Comparison of ENCODE assay signal across 1 cellular context in the genomic region with DNA sequence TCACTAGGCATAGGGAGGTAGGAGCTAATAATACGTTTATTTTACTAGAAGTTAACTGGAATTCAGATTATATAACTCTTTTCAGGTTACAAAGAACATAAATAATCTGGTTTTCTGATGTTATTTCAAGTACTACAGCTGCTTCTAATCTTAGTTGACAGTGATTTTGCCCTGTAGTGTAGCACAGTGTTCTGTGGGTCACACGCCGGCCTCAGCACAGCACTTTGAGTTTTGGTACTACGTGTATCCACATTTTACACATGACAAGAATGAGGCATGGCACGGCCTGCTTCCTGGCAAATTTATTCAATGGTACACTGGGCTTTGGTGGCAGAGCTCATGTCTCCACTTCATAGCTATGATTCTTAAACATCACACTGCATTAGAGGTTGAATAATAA.
TF ChIP-seq lines count a peak whose summit lies in the region.

No MANE protein-coding gene starts in this region.

TF ChIP-seq in H1, 55 proteins besides CTCF, POLR2A, EP300 and RAD21:
- TF ChIP-seq CTBP2 (IDR thresholded peaks at IDR 0.05; ENCODE audit: borderline replicate concordance, insufficient read depth, insufficient read length, low read length), result no peak
- TF ChIP-seq SRF (IDR thresholded peaks at IDR 0.05; ENCODE audit: low read depth, low read length), result no peak
- no peak for TF ChIP-seq KDM4A (IDR thresholded peaks at IDR 0.05; ENCODE audit: low read depth, low read length, severe bottlenecking)
- TF ChIP-seq SUZ12 (IDR thresholded peaks at IDR 0.05; ENCODE audit: low read length), result no peak
- TF ChIP-seq RNF2 (IDR thresholded peaks at IDR 0.05; ENCODE audit: borderline replicate concordance, low read depth, low read length, missing control alignments, poor library complexity, severe bottlenecking), result no peak
- no peak for TF ChIP-seq FOSL1 (IDR thresholded peaks at IDR 0.05; ENCODE audit: insufficient read depth, low read depth, low read length)
- no peak for TF ChIP-seq RFX5 (IDR thresholded peaks at IDR 0.05; ENCODE audit: borderline replicate concordance, low read depth, low read length)
- no peak for TF ChIP-seq TBP (IDR thresholded peaks at IDR 0.05; ENCODE audit: low read depth, low read length)
- TF ChIP-seq, protein P1, sequence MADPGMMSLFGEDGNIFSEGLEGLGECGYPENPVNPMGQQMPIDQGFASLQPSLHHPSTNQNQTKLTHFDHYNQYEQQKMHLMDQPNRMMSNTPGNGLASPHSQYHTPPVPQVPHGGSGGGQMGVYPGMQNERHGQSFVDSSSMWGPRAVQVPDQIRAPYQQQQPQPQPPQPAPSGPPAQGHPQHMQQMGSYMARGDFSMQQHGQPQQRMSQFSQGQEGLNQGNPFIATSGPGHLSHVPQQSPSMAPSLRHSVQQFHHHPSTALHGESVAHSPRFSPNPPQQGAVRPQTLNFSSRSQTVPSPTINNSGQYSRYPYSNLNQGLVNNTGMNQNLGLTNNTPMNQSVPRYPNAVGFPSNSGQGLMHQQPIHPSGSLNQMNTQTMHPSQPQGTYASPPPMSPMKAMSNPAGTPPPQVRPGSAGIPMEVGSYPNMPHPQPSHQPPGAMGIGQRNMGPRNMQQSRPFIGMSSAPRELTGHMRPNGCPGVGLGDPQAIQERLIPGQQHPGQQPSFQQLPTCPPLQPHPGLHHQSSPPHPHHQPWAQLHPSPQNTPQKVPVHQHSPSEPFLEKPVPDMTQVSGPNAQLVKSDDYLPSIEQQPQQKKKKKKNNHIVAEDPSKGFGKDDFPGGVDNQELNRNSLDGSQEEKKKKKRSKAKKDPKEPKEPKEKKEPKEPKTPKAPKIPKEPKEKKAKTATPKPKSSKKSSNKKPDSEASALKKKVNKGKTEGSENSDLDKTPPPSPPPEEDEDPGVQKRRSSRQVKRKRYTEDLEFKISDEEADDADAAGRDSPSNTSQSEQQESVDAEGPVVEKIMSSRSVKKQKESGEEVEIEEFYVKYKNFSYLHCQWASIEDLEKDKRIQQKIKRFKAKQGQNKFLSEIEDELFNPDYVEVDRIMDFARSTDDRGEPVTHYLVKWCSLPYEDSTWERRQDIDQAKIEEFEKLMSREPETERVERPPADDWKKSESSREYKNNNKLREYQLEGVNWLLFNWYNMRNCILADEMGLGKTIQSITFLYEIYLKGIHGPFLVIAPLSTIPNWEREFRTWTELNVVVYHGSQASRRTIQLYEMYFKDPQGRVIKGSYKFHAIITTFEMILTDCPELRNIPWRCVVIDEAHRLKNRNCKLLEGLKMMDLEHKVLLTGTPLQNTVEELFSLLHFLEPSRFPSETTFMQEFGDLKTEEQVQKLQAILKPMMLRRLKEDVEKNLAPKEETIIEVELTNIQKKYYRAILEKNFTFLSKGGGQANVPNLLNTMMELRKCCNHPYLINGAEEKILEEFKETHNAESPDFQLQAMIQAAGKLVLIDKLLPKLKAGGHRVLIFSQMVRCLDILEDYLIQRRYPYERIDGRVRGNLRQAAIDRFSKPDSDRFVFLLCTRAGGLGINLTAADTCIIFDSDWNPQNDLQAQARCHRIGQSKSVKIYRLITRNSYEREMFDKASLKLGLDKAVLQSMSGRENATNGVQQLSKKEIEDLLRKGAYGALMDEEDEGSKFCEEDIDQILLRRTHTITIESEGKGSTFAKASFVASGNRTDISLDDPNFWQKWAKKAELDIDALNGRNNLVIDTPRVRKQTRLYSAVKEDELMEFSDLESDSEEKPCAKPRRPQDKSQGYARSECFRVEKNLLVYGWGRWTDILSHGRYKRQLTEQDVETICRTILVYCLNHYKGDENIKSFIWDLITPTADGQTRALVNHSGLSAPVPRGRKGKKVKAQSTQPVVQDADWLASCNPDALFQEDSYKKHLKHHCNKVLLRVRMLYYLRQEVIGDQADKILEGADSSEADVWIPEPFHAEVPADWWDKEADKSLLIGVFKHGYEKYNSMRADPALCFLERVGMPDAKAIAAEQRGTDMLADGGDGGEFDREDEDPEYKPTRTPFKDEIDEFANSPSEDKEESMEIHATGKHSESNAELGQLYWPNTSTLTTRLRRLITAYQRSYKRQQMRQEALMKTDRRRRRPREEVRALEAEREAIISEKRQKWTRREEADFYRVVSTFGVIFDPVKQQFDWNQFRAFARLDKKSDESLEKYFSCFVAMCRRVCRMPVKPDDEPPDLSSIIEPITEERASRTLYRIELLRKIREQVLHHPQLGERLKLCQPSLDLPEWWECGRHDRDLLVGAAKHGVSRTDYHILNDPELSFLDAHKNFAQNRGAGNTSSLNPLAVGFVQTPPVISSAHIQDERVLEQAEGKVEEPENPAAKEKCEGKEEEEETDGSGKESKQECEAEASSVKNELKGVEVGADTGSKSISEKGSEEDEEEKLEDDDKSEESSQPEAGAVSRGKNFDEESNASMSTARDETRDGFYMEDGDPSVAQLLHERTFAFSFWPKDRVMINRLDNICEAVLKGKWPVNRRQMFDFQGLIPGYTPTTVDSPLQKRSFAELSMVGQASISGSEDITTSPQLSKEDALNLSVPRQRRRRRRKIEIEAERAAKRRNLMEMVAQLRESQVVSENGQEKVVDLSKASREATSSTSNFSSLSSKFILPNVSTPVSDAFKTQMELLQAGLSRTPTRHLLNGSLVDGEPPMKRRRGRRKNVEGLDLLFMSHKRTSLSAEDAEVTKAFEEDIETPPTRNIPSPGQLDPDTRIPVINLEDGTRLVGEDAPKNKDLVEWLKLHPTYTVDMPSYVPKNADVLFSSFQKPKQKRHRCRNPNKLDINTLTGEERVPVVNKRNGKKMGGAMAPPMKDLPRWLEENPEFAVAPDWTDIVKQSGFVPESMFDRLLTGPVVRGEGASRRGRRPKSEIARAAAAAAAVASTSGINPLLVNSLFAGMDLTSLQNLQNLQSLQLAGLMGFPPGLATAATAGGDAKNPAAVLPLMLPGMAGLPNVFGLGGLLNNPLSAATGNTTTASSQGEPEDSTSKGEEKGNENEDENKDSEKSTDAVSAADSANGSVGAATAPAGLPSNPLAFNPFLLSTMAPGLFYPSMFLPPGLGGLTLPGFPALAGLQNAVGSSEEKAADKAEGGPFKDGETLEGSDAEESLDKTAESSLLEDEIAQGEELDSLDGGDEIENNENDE (IDR thresholded peaks at IDR 0.05; ENCODE audit: insufficient replicate concordance, low read length), result no peak
- TF ChIP-seq TEAD4 (IDR thresholded peaks at IDR 0.05; ENCODE audit: low read depth, low read length), result no peak
